1 cellular context compared by ENCODE assay signal in the genomic region with DNA sequence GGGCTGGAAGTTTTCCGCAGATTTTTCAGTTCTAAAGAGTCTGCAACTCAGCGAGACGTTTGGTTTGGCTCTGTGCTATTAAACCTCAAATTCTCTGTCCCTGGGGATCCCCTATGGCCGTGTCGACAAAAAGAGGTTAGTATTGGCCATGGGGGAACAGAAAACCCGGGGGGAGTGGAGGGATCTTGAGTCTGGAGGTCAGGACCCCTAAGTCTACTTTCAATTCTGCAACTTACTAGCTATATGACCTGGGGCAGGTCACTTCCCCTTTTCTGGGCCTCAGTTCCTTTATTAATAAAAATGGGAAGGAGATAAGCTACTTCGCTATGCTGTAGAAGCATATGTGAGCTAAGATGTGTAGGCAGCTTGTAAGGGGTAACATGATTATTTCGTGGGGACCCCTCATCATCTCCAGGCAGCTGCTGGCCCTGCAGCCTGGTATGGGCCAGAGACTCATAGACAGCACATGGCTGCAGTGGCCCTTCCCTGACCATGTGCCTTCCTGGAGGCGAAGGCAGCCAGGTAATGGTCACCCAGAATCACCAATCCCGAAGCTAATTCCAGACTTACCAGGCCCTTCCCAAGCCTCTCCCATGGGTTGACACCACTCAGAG.
TF ChIP-seq lines count a peak whose summit lies in the region.

No MANE protein-coding gene starts in this region.

TF ChIP-seq in GM12878, 131 proteins besides CTCF, POLR2A, EP300 and RAD21 (continued from another document and continues in another):
- TF ChIP-seq, protein P1, sequence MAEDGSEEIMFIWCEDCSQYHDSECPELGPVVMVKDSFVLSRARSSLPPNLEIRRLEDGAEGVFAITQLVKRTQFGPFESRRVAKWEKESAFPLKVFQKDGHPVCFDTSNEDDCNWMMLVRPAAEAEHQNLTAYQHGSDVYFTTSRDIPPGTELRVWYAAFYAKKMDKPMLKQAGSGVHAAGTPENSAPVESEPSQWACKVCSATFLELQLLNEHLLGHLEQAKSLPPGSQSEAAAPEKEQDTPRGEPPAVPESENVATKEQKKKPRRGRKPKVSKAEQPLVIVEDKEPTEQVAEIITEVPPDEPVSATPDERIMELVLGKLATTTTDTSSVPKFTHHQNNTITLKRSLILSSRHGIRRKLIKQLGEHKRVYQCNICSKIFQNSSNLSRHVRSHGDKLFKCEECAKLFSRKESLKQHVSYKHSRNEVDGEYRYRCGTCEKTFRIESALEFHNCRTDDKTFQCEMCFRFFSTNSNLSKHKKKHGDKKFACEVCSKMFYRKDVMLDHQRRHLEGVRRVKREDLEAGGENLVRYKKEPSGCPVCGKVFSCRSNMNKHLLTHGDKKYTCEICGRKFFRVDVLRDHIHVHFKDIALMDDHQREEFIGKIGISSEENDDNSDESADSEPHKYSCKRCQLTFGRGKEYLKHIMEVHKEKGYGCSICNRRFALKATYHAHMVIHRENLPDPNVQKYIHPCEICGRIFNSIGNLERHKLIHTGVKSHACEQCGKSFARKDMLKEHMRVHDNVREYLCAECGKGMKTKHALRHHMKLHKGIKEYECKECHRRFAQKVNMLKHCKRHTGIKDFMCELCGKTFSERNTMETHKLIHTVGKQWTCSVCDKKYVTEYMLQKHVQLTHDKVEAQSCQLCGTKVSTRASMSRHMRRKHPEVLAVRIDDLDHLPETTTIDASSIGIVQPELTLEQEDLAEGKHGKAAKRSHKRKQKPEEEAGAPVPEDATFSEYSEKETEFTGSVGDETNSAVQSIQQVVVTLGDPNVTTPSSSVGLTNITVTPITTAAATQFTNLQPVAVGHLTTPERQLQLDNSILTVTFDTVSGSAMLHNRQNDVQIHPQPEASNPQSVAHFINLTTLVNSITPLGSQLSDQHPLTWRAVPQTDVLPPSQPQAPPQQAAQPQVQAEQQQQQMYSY (CRISPR knock-in tag; IDR thresholded peaks at IDR 0.05), result no peak
- TF ChIP-seq, protein P2, sequence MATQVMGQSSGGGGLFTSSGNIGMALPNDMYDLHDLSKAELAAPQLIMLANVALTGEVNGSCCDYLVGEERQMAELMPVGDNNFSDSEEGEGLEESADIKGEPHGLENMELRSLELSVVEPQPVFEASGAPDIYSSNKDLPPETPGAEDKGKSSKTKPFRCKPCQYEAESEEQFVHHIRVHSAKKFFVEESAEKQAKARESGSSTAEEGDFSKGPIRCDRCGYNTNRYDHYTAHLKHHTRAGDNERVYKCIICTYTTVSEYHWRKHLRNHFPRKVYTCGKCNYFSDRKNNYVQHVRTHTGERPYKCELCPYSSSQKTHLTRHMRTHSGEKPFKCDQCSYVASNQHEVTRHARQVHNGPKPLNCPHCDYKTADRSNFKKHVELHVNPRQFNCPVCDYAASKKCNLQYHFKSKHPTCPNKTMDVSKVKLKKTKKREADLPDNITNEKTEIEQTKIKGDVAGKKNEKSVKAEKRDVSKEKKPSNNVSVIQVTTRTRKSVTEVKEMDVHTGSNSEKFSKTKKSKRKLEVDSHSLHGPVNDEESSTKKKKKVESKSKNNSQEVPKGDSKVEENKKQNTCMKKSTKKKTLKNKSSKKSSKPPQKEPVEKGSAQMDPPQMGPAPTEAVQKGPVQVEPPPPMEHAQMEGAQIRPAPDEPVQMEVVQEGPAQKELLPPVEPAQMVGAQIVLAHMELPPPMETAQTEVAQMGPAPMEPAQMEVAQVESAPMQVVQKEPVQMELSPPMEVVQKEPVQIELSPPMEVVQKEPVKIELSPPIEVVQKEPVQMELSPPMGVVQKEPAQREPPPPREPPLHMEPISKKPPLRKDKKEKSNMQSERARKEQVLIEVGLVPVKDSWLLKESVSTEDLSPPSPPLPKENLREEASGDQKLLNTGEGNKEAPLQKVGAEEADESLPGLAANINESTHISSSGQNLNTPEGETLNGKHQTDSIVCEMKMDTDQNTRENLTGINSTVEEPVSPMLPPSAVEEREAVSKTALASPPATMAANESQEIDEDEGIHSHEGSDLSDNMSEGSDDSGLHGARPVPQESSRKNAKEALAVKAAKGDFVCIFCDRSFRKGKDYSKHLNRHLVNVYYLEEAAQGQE (IDR thresholded peaks at IDR 0.05; ENCODE audit: low read depth, low read length), result no peak
- peak; percentile 88; the same call in 1 of the 2 replicates for TF ChIP-seq RCOR1 (conservative IDR thresholded peaks at IDR 0.05; ENCODE audit: low read depth, low read length)
- TF ChIP-seq ETV6 (conservative IDR thresholded peaks at IDR 0.05 in 1 of 2, IDR thresholded peaks at IDR 0.05 in 1 of 2; ENCODE audit: borderline replicate concordance in 1 of 2, low read depth in 1 of 2), result peak in 1 of 2 experiments; percentile 92; a peak in 2 of 4 replicates
- TF ChIP-seq, protein P3, sequence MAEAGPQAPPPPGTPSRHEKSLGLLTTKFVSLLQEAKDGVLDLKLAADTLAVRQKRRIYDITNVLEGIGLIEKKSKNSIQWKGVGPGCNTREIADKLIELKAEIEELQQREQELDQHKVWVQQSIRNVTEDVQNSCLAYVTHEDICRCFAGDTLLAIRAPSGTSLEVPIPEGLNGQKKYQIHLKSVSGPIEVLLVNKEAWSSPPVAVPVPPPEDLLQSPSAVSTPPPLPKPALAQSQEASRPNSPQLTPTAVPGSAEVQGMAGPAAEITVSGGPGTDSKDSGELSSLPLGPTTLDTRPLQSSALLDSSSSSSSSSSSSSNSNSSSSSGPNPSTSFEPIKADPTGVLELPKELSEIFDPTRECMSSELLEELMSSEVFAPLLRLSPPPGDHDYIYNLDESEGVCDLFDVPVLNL (IDR thresholded peaks at IDR 0.05; ENCODE audit: low read depth, low read length), result no peak
- TF ChIP-seq FOXK2 (IDR thresholded peaks at IDR 0.05), result no peak
- TF ChIP-seq FOS (IDR thresholded peaks at IDR 0.05; ENCODE audit: borderline replicate concordance, extremely low read depth, insufficient read length), result no peak
- no peak for TF ChIP-seq ZZZ3 (IDR thresholded peaks at IDR 0.05; ENCODE audit: control insufficient read depth, insufficient read length, low read depth)
- TF ChIP-seq NRF1 (conservative IDR thresholded peaks at IDR 0.05; ENCODE audit: low read depth, low read length), result no peak
- TF ChIP-seq MEF2A (IDR thresholded peaks at IDR 0.05; ENCODE audit: insufficient read depth, low read depth, low read length), result peak; percentile 77
- TF ChIP-seq, protein P4, sequence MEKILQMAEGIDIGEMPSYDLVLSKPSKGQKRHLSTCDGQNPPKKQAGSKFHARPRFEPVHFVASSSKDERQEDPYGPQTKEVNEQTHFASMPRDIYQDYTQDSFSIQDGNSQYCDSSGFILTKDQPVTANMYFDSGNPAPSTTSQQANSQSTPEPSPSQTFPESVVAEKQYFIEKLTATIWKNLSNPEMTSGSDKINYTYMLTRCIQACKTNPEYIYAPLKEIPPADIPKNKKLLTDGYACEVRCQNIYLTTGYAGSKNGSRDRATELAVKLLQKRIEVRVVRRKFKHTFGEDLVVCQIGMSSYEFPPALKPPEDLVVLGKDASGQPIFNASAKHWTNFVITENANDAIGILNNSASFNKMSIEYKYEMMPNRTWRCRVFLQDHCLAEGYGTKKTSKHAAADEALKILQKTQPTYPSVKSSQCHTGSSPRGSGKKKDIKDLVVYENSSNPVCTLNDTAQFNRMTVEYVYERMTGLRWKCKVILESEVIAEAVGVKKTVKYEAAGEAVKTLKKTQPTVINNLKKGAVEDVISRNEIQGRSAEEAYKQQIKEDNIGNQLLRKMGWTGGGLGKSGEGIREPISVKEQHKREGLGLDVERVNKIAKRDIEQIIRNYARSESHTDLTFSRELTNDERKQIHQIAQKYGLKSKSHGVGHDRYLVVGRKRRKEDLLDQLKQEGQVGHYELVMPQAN (conservative IDR thresholded peaks at IDR 0.05), result no peak
- TF ChIP-seq PKNOX1 (IDR thresholded peaks at IDR 0.05), result 0 out of 2 replicates have a peak, but pooled peaks have one; percentile 3
- peak; percentile 99 for TF ChIP-seq BCL11A (IDR thresholded peaks at IDR 0.05; ENCODE audit: low read depth, low read length)
- TF ChIP-seq MYB (IDR thresholded peaks at IDR 0.05; ENCODE audit: borderline replicate concordance, low read depth, low read length), result no peak
- TF ChIP-seq EZH2 (IDR thresholded peaks at IDR 0.05; ENCODE audit: borderline replicate concordance, control insufficient read depth, low read depth, low read length), result no peak
- TF ChIP-seq EGR1 (IDR thresholded peaks at IDR 0.05; ENCODE audit: borderline replicate concordance in 1 of 2, low read depth in 2 of 2, low read length in 2 of 2), result no peak; a peak in 1 of 3 replicates
- TF ChIP-seq E4F1 (IDR thresholded peaks at IDR 0.05; ENCODE audit: borderline replicate concordance, partially characterized antibody), result no peak
- TF ChIP-seq ATF7 (IDR thresholded peaks at IDR 0.05; ENCODE audit: low read depth), result peak; percentile 81
- 0 out of 2 replicates have a peak, but pooled peaks have one; percentile 49 for TF ChIP-seq ZSCAN29 (IDR thresholded peaks at IDR 0.05)
- TF ChIP-seq NFIC (IDR thresholded peaks at IDR 0.05; ENCODE audit: low read depth, low read length), result no peak
- peak; percentile 96 for TF ChIP-seq MTA2 (IDR thresholded peaks at IDR 0.05; ENCODE audit: low read depth)
- TF ChIP-seq GATAD2B (conservative IDR thresholded peaks at IDR 0.05; ENCODE audit: low read depth), result peak; percentile 69; the same call in 1 of the 2 replicates
- TF ChIP-seq, protein P5, sequence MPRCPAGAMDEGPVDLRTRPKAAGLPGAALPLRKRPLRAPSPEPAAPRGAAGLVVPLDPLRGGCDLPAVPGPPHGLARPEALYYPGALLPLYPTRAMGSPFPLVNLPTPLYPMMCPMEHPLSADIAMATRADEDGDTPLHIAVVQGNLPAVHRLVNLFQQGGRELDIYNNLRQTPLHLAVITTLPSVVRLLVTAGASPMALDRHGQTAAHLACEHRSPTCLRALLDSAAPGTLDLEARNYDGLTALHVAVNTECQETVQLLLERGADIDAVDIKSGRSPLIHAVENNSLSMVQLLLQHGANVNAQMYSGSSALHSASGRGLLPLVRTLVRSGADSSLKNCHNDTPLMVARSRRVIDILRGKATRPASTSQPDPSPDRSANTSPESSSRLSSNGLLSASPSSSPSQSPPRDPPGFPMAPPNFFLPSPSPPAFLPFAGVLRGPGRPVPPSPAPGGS (IDR thresholded peaks at IDR 0.05; ENCODE audit: borderline replicate concordance, insufficient read depth, low read depth, low read length, poor library complexity, severe bottlenecking), result peak; percentile 88
- TF ChIP-seq ZNF622 (IDR thresholded peaks at IDR 0.05), result no peak
- TF ChIP-seq BACH1 (IDR thresholded peaks at IDR 0.05; ENCODE audit: borderline replicate concordance), result peak; percentile 86; the same call in 1 of the 2 replicates
- peak; percentile 90 for TF ChIP-seq CREM (IDR thresholded peaks at IDR 0.05; ENCODE audit: low read depth)
- no peak for TF ChIP-seq IRF3 (IDR thresholded peaks at IDR 0.05)
- TF ChIP-seq CBX5 (IDR thresholded peaks at IDR 0.05; ENCODE audit: low read depth), result no peak
- no peak for TF ChIP-seq POLR2AphosphoS2 (IDR thresholded peaks at IDR 0.05; ENCODE audit: low read depth, low read length)
- peak; percentile 86; the same call in 1 of the 2 replicates for TF ChIP-seq TCF3 (IDR thresholded peaks at IDR 0.05; ENCODE audit: borderline replicate concordance, insufficient read depth, low read depth, low read length)
- TF ChIP-seq RUNX3 (IDR thresholded peaks at IDR 0.05; ENCODE audit: low read length), result no peak
- TF ChIP-seq IRF4 (IDR thresholded peaks at IDR 0.05; ENCODE audit: low read depth, low read length), result peak; percentile 98
- TF ChIP-seq ASH2L (IDR thresholded peaks at IDR 0.05; ENCODE audit: borderline replicate concordance, low read depth), result no peak
- TF ChIP-seq, protein P6, sequence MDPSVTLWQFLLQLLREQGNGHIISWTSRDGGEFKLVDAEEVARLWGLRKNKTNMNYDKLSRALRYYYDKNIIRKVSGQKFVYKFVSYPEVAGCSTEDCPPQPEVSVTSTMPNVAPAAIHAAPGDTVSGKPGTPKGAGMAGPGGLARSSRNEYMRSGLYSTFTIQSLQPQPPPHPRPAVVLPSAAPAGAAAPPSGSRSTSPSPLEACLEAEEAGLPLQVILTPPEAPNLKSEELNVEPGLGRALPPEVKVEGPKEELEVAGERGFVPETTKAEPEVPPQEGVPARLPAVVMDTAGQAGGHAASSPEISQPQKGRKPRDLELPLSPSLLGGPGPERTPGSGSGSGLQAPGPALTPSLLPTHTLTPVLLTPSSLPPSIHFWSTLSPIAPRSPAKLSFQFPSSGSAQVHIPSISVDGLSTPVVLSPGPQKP (IDR thresholded peaks at IDR 0.05; ENCODE audit: low read depth, low read length), result no peak
- TF ChIP-seq STAT1 (conservative IDR thresholded peaks at IDR 0.05), result no peak
- TF ChIP-seq CBFB (IDR thresholded peaks at IDR 0.05; ENCODE audit: low read depth), result peak; percentile 80; the same call in 1 of the 2 replicates
- TF ChIP-seq HCFC1 (IDR thresholded peaks at IDR 0.05; ENCODE audit: low read length), result no peak
